18 cellular contexts compared by ENCODE assay signal in genomic region chr17:17767096-17767470, GRCh38.
DNase-seq lines count a peak whose midpoint lies in the region; TF ChIP-seq lines count a peak whose summit lies in the region.
"Had no signal": no experiment of that assay in that cellular context is flagged by ENCODE, and none has a peak within 500 bp of the region (broad histone marks: within the 10 kb centered on the region; RNA-seq: fewer than 3 reads in every experiment).

No MANE protein-coding gene starts in this region.

- no peak overlapping the region for H3K4me3 ChIP-seq in HEK293 (ENCODE audit: low read depth, low read length)
- no peak overlapping the region for H3K4me3 ChIP-seq in mesenchymal stem cell (ENCODE audit: insufficient read depth in 1 of 2, low read depth in 1 of 2, low read length in 2 of 2)
- H3K4me3 ChIP-seq in suprapubic skin = no peak overlapping the region

- no peak overlapping the region for H3K27ac ChIP-seq in HEK293 (ENCODE audit: extremely low read depth, low read depth, low read length)
- no peak overlapping the region for H3K27ac ChIP-seq in mesenchymal stem cell (ENCODE audit: low read length, poor library complexity, severe bottlenecking)
- peak overlapping the region; percentile 32 for H3K27ac ChIP-seq in suprapubic skin
- H3K27ac ChIP-seq: HL-60, neutrophil had no signal

- H3K14ac ChIP-seq in mesenchymal stem cell (ENCODE audit: low read length in 2 of 2) = no peak overlapping the region

- POLR2A ChIA-PET in HEK293 (lab: Yijun Ruan, JAX) (no interaction called here), GM10248 (lab: Yijun Ruan, JAX) (no interaction called here)

- peak overlapping the region in 1 of 2 experiments; percentile 59 for H3K4ac ChIP-seq in mesenchymal stem cell (ENCODE audit: low read depth in 1 of 2, low read length in 2 of 2)

- H4K91ac ChIP-seq in mesenchymal stem cell (ENCODE audit: low read length) = peak overlapping the region; percentile 91

- H3K27me3 ChIP-seq in mesenchymal stem cell (ENCODE audit: control insufficient read depth in 1 of 2, insufficient read depth in 1 of 2, low read length in 2 of 2) = no peaks in the 10 kb centered on the region
- no peaks in the 10 kb centered on the region for H3K27me3 ChIP-seq in suprapubic skin
- H3K27me3 ChIP-seq: neutrophil had no signal

- 100% methylated on average over 1 of the region's 5 CpGs for WGBS in mesenchymal stem cell
- 88% methylated on average over 4 of the region's 5 CpGs for WGBS in suprapubic skin

- TF ChIP-seq POLR2A in suprapubic skin (IDR thresholded peaks at IDR 0.05) = no peak

- H3K4me2 ChIP-seq in mesenchymal stem cell (ENCODE audit: low read length, poor library complexity, severe bottlenecking) = no peak overlapping the region

- H2BK5ac ChIP-seq in mesenchymal stem cell (ENCODE audit: low read depth, low read length, poor library complexity, severe bottlenecking) = no peak overlapping the region

- no peak overlapping the region for H4K8ac ChIP-seq in mesenchymal stem cell (ENCODE audit: low read length)

- H2BK12ac ChIP-seq in mesenchymal stem cell (ENCODE audit: low read length in 2 of 2) = no peak overlapping the region

- TF ChIP-seq CTCF in HEK293 (tag by site-specific recombination; IDR thresholded peaks at IDR 0.05) = no peak
- no peak for TF ChIP-seq CTCF in suprapubic skin (IDR thresholded peaks at IDR 0.05)
- no peak for TF ChIP-seq CTCF in GM10248 (IDR thresholded peaks at IDR 0.05; ENCODE audit: control extremely low read depth, extremely low read depth, low read depth, missing control alignments)

- H3K36me3 ChIP-seq in HEK293 (ENCODE audit: control insufficient read depth in 2 of 2, insufficient read depth in 1 of 2, low read length in 2 of 2) (peaks cover 0 to 8% of the 10 kb centered on the region in 2 experiments; a peak in 1 of 3 replicates), mesenchymal stem cell (ENCODE audit: control insufficient read depth in 1 of 2, insufficient read depth in 2 of 2, low read depth in 1 of 2, low read length in 2 of 2) (peaks cover 4 to 28% of the 10 kb centered on the region in 2 experiments), suprapubic skin (no peaks in the 10 kb centered on the region)

- peak; percentile 84 for DNase-seq in astrocyte of the hippocampus (ENCODE audit: low read depth, low spot score)
- DNase-seq in mesenchymal stem cell = no peak
- DNase-seq in suprapubic skin (ENCODE audit: low spot score in 2 of 2) = no peak
- DNase-seq in NCI-H69 (lab: John Stamatoyannopoulos, UW) = no peak
- no peak for DNase-seq in nucleus accumbens (lab: John Stamatoyannopoulos, UW)
- no peak for DNase-seq in GM10248 (ENCODE audit: extremely low spot score)
- DNase-seq in activated CD4-positive, alpha-beta T cell treated with anti-CD3 and anti-CD28 coated beads, Interleukin-2, amount 50 U/mL, for 48 hours = no peak
- DNase-seq: activated CD4-positive, alpha-beta T cell treated with anti-CD3 and anti-CD28 coated beads, Interleukin-2, amount 10 ng/mL, durations not matched to agents 24 days and 14 days; activated T-cell treated with anti-CD3 and anti-CD28 coated beads, Interleukin-2, amount 50 U/mL, for 24 hours; cortex of kidney; KG1; left ventricle myocardium superior; SHP77 treated with DMSO at 0.1 percent for 48 hours; small intestine; stimulated activated naive CD8-positive, alpha-beta T cell treated with anti-CD3 and anti-CD28 coated beads, Interleukin-15, amount 100 ng/mL, for 72 hours had no signal

- no peak overlapping the region for H2AFZ ChIP-seq in mesenchymal stem cell (ENCODE audit: low read depth, low read length)

- no peak overlapping the region for H3K9ac ChIP-seq in mesenchymal stem cell (ENCODE audit: low read length)

- H3K79me1 ChIP-seq in mesenchymal stem cell (replicated peaks; ENCODE audit: low read length, poor library complexity, severe bottlenecking) = peaks cover 73% of the 10 kb centered on the region

- H2BK120ac ChIP-seq in mesenchymal stem cell (ENCODE audit: low read depth, low read length) = no peak overlapping the region

- H3K18ac ChIP-seq in mesenchymal stem cell (ENCODE audit: low read depth in 1 of 2, low read length in 2 of 2) = no peak overlapping the region

- H3K9me3 ChIP-seq in HEK293 (ENCODE audit: control insufficient read depth, insufficient read depth, low read depth, low read length) = no peaks in the 10 kb centered on the region
- no peaks in the 10 kb centered on the region for H3K9me3 ChIP-seq in mesenchymal stem cell (ENCODE audit: control insufficient read depth, low read length)
- no peaks in the 10 kb centered on the region for H3K9me3 ChIP-seq in suprapubic skin
- H3K9me3 ChIP-seq: neutrophil had no signal

- TF ChIP-seq EP300 in suprapubic skin (IDR thresholded peaks at IDR 0.05) = no peak

- H2BK15ac ChIP-seq in mesenchymal stem cell (ENCODE audit: low read depth, poor library complexity, severe bottlenecking) = no peak overlapping the region

- CTCF ChIA-PET in HEK293 (lab: Yijun Ruan, JAX) = interaction anchor here (0.6 kb wide), 1 partner anchor 625 kb away, joined by 3 read pairs; no protein-coding TSS in a partner anchor
- CTCF ChIA-PET in GM10248 (lab: Yijun Ruan, JAX) = no interaction called here

- H3K23ac ChIP-seq in mesenchymal stem cell (ENCODE audit: low read length in 2 of 2) = no peak overlapping the region

- H3K4me1 ChIP-seq in HEK293 (ENCODE audit: control insufficient read depth, insufficient read depth, low read length) (peaks cover 13% of the 10 kb centered on the region), mesenchymal stem cell (ENCODE audit: control insufficient read depth, insufficient read depth, low read depth, low read length) (peaks cover 49% of the 10 kb centered on the region), suprapubic skin (peaks cover 38% of the 10 kb centered on the region)

- peak overlapping the region; percentile 16 for H2AK5ac ChIP-seq in mesenchymal stem cell (ENCODE audit: low read length, severe bottlenecking)

TF ChIP-seq in HEK293, 187 proteins besides CTCF, POLR2A, EP300 and RAD21:
- TF ChIP-seq ZNF600 (tag by site-specific recombination; IDR thresholded peaks at IDR 0.05) (0 out of 2 replicates have a peak, but pooled peaks have one; percentile 3), BCL6B (tag by site-specific recombination; IDR thresholded peaks at IDR 0.05) (no peak), ZNF610 (tag by site-specific recombination; IDR thresholded peaks at IDR 0.05; ENCODE audit: borderline replicate concordance) (no peak), GLIS1 (tag by site-specific recombination; IDR thresholded peaks at IDR 0.05) (peak; percentile 11), ZNF404 (tag by site-specific recombination; IDR thresholded peaks at IDR 0.05) (no peak), SCRT2 (tag by site-specific recombination; IDR thresholded peaks at IDR 0.05) (no peak), ZFP37 (tag by site-specific recombination; IDR thresholded peaks at IDR 0.05) (no peak)
- TF ChIP-seq, protein P1, sequence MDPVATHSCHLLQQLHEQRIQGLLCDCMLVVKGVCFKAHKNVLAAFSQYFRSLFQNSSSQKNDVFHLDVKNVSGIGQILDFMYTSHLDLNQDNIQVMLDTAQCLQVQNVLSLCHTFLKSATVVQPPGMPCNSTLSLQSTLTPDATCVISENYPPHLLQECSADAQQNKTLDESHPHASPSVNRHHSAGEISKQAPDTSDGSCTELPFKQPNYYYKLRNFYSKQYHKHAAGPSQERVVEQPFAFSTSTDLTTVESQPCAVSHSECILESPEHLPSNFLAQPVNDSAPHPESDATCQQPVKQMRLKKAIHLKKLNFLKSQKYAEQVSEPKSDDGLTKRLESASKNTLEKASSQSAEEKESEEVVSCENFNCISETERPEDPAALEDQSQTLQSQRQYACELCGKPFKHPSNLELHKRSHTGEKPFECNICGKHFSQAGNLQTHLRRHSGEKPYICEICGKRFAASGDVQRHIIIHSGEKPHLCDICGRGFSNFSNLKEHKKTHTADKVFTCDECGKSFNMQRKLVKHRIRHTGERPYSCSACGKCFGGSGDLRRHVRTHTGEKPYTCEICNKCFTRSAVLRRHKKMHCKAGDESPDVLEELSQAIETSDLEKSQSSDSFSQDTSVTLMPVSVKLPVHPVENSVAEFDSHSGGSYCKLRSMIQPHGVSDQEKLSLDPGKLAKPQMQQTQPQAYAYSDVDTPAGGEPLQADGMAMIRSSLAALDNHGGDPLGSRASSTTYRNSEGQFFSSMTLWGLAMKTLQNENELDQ (tag by site-specific recombination; IDR thresholded peaks at IDR 0.05; ENCODE audit: low read depth) = no peak
- TF ChIP-seq, protein P2, sequence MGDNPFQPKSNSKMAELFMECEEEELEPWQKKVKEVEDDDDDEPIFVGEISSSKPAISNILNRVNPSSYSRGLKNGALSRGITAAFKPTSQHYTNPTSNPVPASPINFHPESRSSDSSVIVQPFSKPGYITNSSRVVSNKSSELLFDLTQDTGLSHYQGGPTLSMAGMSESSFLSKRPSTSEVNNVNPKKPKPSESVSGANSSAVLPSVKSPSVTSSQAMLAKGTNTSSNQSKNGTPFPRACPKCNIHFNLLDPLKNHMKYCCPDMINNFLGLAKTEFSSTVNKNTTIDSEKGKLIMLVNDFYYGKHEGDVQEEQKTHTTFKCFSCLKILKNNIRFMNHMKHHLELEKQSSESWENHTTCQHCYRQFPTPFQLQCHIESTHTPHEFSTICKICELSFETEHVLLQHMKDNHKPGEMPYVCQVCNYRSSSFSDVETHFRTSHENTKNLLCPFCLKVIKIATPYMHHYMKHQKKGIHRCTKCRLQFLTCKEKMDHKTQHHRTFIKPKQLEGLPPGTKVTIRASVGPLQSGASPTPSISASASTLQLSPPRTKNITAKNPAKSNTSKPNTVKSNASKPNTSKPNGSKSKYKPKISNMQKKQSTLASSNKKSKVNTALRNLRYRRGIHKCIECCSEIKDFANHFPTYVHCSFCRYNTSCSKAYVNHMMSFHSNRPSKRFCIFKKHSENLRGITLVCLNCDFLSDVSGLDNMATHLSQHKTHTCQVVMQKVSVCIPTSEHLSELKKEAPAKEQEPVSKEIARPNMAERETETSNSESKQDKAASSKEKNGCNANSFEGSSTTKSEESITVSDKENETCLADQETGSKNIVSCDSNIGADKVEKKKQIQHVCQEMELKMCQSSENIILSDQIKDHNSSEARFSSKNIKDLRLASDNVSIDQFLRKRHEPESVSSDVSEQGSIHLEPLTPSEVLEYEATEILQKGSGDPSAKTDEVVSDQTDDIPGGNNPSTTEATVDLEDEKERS (tag by site-specific recombination; IDR thresholded peaks at IDR 0.05) = no peak
